In genomic region chr6:7110092-7110792, GRCh38 we compare ENCODE assay signal across 8 cellular contexts. TPM values are rescaled to one million over a fixed set of nuclear protein-coding genes. Genes with fewer than 3 reads are reported as not detected.
DNase-seq lines count a peak whose midpoint lies in the region; ATAC-seq, FAIRE-seq and TF ChIP-seq lines count a peak whose summit lies in the region.

No MANE protein-coding gene starts in this region.

- H3K27ac ChIP-seq in SJSA1 = no peak overlapping the region
- H3K27ac ChIP-seq in sigmoid colon = peak overlapping the region; percentile 95 to 98 (median 96)

- H3K36me3 ChIP-seq in SJSA1 = peaks cover 12% of the 10 kb centered on the region
- H3K36me3 ChIP-seq in sigmoid colon = no peaks in the 10 kb centered on the region

- ATAC-seq in HG03432 (IDR thresholded peaks at IDR 0.05; ENCODE audit: unreplicated experiment) (no peak), HG03342 (IDR thresholded peaks at IDR 0.05; ENCODE audit: unreplicated experiment) (no peak), HG03175 (IDR thresholded peaks at IDR 0.05; ENCODE audit: unreplicated experiment) (no peak)

- no peaks in the 10 kb centered on the region for H3K27me3 ChIP-seq in SJSA1 (replicated peaks)
- H3K27me3 ChIP-seq in sigmoid colon = no peaks in the 10 kb centered on the region

- DNase-seq in GM12891 (ENCODE audit: insufficient read length, low spot score) (no peak), SJSA1 (ENCODE audit: low read depth in 1 of 2, low spot score in 2 of 2) (no peak), epithelial cell of proximal tubule (ENCODE audit: low read depth) (no peak), sigmoid colon (no peak), NCI-H748 (lab: John Stamatoyannopoulos, UW; ENCODE audit: unreplicated experiment) (no peak)

- H3K9me3 ChIP-seq in SJSA1 (replicated peaks) (no peaks in the 10 kb centered on the region), sigmoid colon (no peaks in the 10 kb centered on the region)

- H3K4me3 ChIP-seq in SJSA1 (peak overlapping the region; percentile 87), epithelial cell of proximal tubule (ENCODE audit: low read depth, low read length) (peak overlapping the region; percentile 70), sigmoid colon (peak overlapping the region in 2 of 4 donors; percentile 80 to 96)

- FAIRE-seq in GM12891 (lab: Jason Lieb, UNC) = peak; percentile 13

- intact Hi-C loops in sigmoid colon (cut with DNase I) = no loop called here

- TF ChIP-seq EP300 in sigmoid colon (IDR thresholded peaks at IDR 0.05) = no peak

- TF ChIP-seq CTCF in epithelial cell of proximal tubule (conservative IDR thresholded peaks at IDR 0.05; ENCODE audit: low read depth, low read length) (no peak), sigmoid colon (IDR thresholded peaks at IDR 0.05) (no peak)

- TF ChIP-seq POLR2A in GM12891 (IDR thresholded peaks at IDR 0.05; ENCODE audit: low read depth, low read length) (no peak), sigmoid colon (IDR thresholded peaks at IDR 0.05) (no peak)

- H3K4me1 ChIP-seq in SJSA1 (replicated peaks) (peaks cover 17% of the 10 kb centered on the region), sigmoid colon (peaks cover 0 to 69% (median 49%) of the 10 kb centered on the region in 4 donors)

- 41 to 61% methylated on average over 6 of the region's 6 CpGs for WGBS in sigmoid colon, 2 donors

TF ChIP-seq in GM12891, 5 proteins besides CTCF, POLR2A, EP300 and RAD21:
- no peak for TF ChIP-seq SPI1 (IDR thresholded peaks at IDR 0.05; ENCODE audit: low read depth, low read length)
- no peak for TF ChIP-seq POU2F2 (IDR thresholded peaks at IDR 0.05; ENCODE audit: low read depth, low read length)
- no peak for TF ChIP-seq TAF1 (IDR thresholded peaks at IDR 0.05; ENCODE audit: low read depth, low read length)
- TF ChIP-seq PAX5 (IDR thresholded peaks at IDR 0.05; ENCODE audit: insufficient read depth, low read length, severe bottlenecking) = no peak
- no peak for TF ChIP-seq POLR2AphosphoS5 (IDR thresholded peaks at IDR 0.05; ENCODE audit: low read depth, low read length)

RNA-seq across cellular contexts. Expression of gene RREB1, which starts 2.5 kb away (rescaled TPM):
- 7.0 TPM for polyA plus RNA-seq in GM12891 (2012; ENCODE audit: low read depth, missing spikeins)
- total RNA-seq in SJSA1 (2014; rRNA removed; shearing (Covaris generic)) = 7.1 and 16.9 TPM in 2 replicates
- total RNA-seq in epithelial cell of proximal tubule (12.2 and 15.9 TPM in 2 replicates), sigmoid colon (10 to 100 TPM; 18.9 to 31.9 (median 23.2) TPM)
- 10 to 100 TPM in 1 of 3 donors, 1 to 10 TPM in 2; 6.0 to 21.5 (median 9.9) TPM for polyA plus RNA-seq in sigmoid colon
